ENCODE assay signal across 1 cellular context in the genomic region with DNA sequence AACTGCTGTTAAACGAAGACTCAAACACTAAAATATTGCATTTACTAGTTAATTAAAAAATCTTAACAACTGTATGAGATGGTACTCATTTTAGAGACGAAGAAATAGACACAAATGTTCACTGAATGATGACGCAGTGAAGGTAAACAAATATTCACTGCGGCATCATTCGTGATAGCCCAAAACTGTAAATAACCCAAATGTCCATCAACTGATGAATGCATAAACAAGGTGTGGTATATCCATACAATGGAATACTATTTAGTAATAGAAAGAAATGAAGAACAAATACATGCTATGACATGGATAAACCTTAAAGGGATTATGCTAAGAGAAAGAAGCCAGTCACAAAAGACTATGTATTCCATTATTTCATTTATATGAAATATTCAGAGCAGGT.
TF ChIP-seq lines count a peak whose summit lies in the region.

No MANE protein-coding gene starts in this region.

TF ChIP-seq in SK-N-SH, 30 proteins besides CTCF, POLR2A, EP300 and RAD21:
- TF ChIP-seq MAX (IDR thresholded peaks at IDR 0.05; ENCODE audit: low read depth) (no peak), FOSL2 (IDR thresholded peaks at IDR 0.05; ENCODE audit: borderline replicate concordance, low read depth) (no peak), MXI1 (IDR thresholded peaks at IDR 0.05; ENCODE audit: low read depth, low read length) (no peak), RCOR1 (IDR thresholded peaks at IDR 0.05; ENCODE audit: low read length) (no peak), RFX5 (IDR thresholded peaks at IDR 0.05; ENCODE audit: low read length) (no peak), EZH2phosphoT487 (IDR thresholded peaks at IDR 0.05; ENCODE audit: borderline replicate concordance, low read depth) (no peak), ELF1 (IDR thresholded peaks at IDR 0.05) (no peak)
- TF ChIP-seq, protein P1, sequence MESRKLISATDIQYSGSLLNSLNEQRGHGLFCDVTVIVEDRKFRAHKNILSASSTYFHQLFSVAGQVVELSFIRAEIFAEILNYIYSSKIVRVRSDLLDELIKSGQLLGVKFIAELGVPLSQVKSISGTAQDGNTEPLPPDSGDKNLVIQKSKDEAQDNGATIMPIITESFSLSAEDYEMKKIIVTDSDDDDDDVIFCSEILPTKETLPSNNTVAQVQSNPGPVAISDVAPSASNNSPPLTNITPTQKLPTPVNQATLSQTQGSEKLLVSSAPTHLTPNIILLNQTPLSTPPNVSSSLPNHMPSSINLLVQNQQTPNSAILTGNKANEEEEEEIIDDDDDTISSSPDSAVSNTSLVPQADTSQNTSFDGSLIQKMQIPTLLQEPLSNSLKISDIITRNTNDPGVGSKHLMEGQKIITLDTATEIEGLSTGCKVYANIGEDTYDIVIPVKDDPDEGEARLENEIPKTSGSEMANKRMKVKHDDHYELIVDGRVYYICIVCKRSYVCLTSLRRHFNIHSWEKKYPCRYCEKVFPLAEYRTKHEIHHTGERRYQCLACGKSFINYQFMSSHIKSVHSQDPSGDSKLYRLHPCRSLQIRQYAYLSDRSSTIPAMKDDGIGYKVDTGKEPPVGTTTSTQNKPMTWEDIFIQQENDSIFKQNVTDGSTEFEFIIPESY (IDR thresholded peaks at IDR 0.05; ENCODE audit: borderline replicate concordance, low read depth): no peak
